Comparison of ENCODE assay signal across 11 cellular contexts in genomic region chr16:56199164-56199563, GRCh38. TPM values are rescaled to one million over a fixed set of nuclear protein-coding genes. Genes with fewer than 3 reads are reported as not detected.
DNase-seq lines count a peak whose midpoint lies in the region; ATAC-seq and TF ChIP-seq lines count a peak whose summit lies in the region.
"Had no signal": no experiment of that assay in that cellular context is flagged by ENCODE, and none has a peak within 500 bp of the region (broad histone marks: within the 10 kb centered on the region; RNA-seq: fewer than 3 reads in every experiment).

No MANE protein-coding gene starts in this region.

- H4K20me1 ChIP-seq in mammary epithelial cell (ENCODE audit: insufficient read depth, low read length) = no peaks in the 10 kb centered on the region
- peaks cover 20% of the 10 kb centered on the region for H4K20me1 ChIP-seq in neural progenitor cell (ENCODE audit: low read depth)

- no peaks in the 10 kb centered on the region for H3K36me3 Mint-ChIP-seq in activated T-helper 2 cell treated with anti-CD3 and anti-CD28 coated beads, Interferon-gamma antibody, Interleukin-2, Interleukin-4, amounts not matched to agents 10 μg/mL and 5 μg/mL and 100 μg/mL, durations not matched to agents 14 hours and 24 hours and 36 hours (ENCODE audit: low read depth)
- no peaks in the 10 kb centered on the region for H3K36me3 Mint-ChIP-seq in Calu3 (ENCODE audit: insufficient read depth, unreplicated experiment)
- H3K36me3 Mint-ChIP-seq in neural progenitor cell = no peaks in the 10 kb centered on the region

- no peak overlapping the region for H3K9ac ChIP-seq in mammary epithelial cell (ENCODE audit: insufficient read depth, low read length)
- no peak overlapping the region for H3K9ac ChIP-seq in neural progenitor cell

- H2AFZ ChIP-seq in mammary epithelial cell (ENCODE audit: low read depth, low read length) = no peak overlapping the region
- H2AFZ ChIP-seq in neural progenitor cell (replicated peaks) = no peak overlapping the region

- peaks cover 35% of the 10 kb centered on the region for H3K27me3 Mint-ChIP-seq in activated T-helper 2 cell treated with anti-CD3 and anti-CD28 coated beads, Interferon-gamma antibody, Interleukin-2, Interleukin-4, amounts not matched to agents 10 μg/mL and 5 μg/mL and 100 μg/mL, durations not matched to agents 14 hours and 24 hours and 36 hours (ENCODE audit: low read depth)
- H3K27me3 Mint-ChIP-seq in Calu3 (ENCODE audit: unreplicated experiment) (peaks cover 36% of the 10 kb centered on the region), neural progenitor cell (ENCODE audit: insufficient read depth, low read depth) (peaks cover 7% of the 10 kb centered on the region)

- ATAC-seq in GM19351 (IDR thresholded peaks at IDR 0.05; ENCODE audit: unreplicated experiment) (peak; percentile 46), HG03354 (IDR thresholded peaks at IDR 0.05; ENCODE audit: poor library complexity, severe bottlenecking, unreplicated experiment) (peak; percentile 37), HG03457 (IDR thresholded peaks at IDR 0.05; ENCODE audit: unreplicated experiment) (no peak)

- WGBS in mammary epithelial cell (ENCODE audit: low coverage, missing lambda C conversion rate) = 50% methylated on average over 1 of the region's 2 CpGs

- H3K9me3 ChIP-seq in mammary epithelial cell (replicated peaks; ENCODE audit: insufficient read depth, low read length) = no peaks in the 10 kb centered on the region
- H3K9me3 ChIP-seq in neural progenitor cell (ENCODE audit: low read depth) = no peaks in the 10 kb centered on the region

- peak overlapping the region; percentile 24 for H3K4me3 Mint-ChIP-seq in activated T-helper 2 cell treated with anti-CD3 and anti-CD28 coated beads, Interferon-gamma antibody, Interleukin-2, Interleukin-4, amounts not matched to agents 10 μg/mL and 5 μg/mL and 100 μg/mL, durations not matched to agents 14 hours and 24 hours and 36 hours (ENCODE audit: low read depth)
- no peak overlapping the region for H3K4me3 Mint-ChIP-seq in Calu3 (ENCODE audit: low read depth, unreplicated experiment)
- no peak overlapping the region for H3K4me3 Mint-ChIP-seq in neural progenitor cell

- TF ChIP-seq CTCF in Calu3 (IDR thresholded peaks at IDR 0.05; ENCODE audit: unreplicated experiment) (no peak), mammary epithelial cell (conservative IDR thresholded peaks at IDR 0.05 in 1 of 2, IDR thresholded peaks at IDR 0.05 in 1 of 2; ENCODE audit: extremely low read depth in 1 of 2, insufficient read depth in 1 of 2, low read depth in 1 of 2, low read length in 2 of 2) (no peak), neural progenitor cell (IDR thresholded peaks at IDR 0.05) (no peak)

- H3K4me3 ChIP-seq in mammary epithelial cell (replicated peaks in 1 of 3; ENCODE audit: insufficient read depth in 1 of 3, low read depth in 2 of 3, low read length in 3 of 3) (no peak overlapping the region), neural progenitor cell (no peak overlapping the region)

- no peaks in the 10 kb centered on the region for H3F3A ChIP-seq in neural progenitor cell (ENCODE audit: low read depth)

- dilution Hi-C loops in mammary epithelial cell (cut with HindIII; ENCODE audit: low sequenced_read_pairs) = no loop called here

- peak overlapping the region; percentile 50 for H3K27ac Mint-ChIP-seq in activated T-helper 2 cell treated with anti-CD3 and anti-CD28 coated beads, Interferon-gamma antibody, Interleukin-2, Interleukin-4, amounts not matched to agents 10 μg/mL and 5 μg/mL and 100 μg/mL, durations not matched to agents 14 hours and 24 hours and 36 hours
- no peak overlapping the region for H3K27ac Mint-ChIP-seq in Calu3 (ENCODE audit: unreplicated experiment)
- no peak overlapping the region for H3K27ac Mint-ChIP-seq in neural progenitor cell

- H3K36me3 ChIP-seq in mammary epithelial cell (ENCODE audit: insufficient read depth, low read length) (no peaks in the 10 kb centered on the region), neural progenitor cell (no peaks in the 10 kb centered on the region)

- intact Hi-C loops in activated T-helper 2 cell treated with anti-CD3 and anti-CD28 coated beads, Interferon-gamma antibody, Interleukin-2, Interleukin-4, amounts not matched to agents 10 μg/mL and 5 μg/mL and 100 μg/mL, durations not matched to agents 14 hours and 24 hours and 36 hours (cut with micrococcal nuclease) = loop anchor here (2.0 to 10.0 kb wide), 2 partner anchors 158 to 724 kb away; partner anchors contain the start of gene MMP2
- intact Hi-C loops in Calu3 (cut with micrococcal nuclease; ENCODE audit: unreplicated experiment) (no loop called here), mammary epithelial cell (cut with micrococcal nuclease) (no loop called here)

- H3K4me2 ChIP-seq in mammary epithelial cell (ENCODE audit: insufficient read depth, low read depth, low read length) = no peak overlapping the region
- no peak overlapping the region for H3K4me2 ChIP-seq in neural progenitor cell

- H3K79me2 ChIP-seq in mammary epithelial cell (ENCODE audit: insufficient read depth, low read length) = no peaks in the 10 kb centered on the region
- peaks cover 4% of the 10 kb centered on the region for H3K79me2 ChIP-seq in neural progenitor cell (ENCODE audit: low read depth)

- DNase-seq in G401 (ENCODE audit: low spot score) (peak; percentile 2), Calu3 (no peak), mammary epithelial cell (no peak), neural progenitor cell (ENCODE audit: low spot score) (no peak)
- DNase-seq in activated T-helper 2 cell treated with anti-CD3 and anti-CD28 coated beads, Interferon-gamma antibody, Interleukin-2, Interleukin-4, amounts not matched to agents 10 μg/mL and 5 μg/mL and 100 μg/mL, durations not matched to agents 14 hours and 24 hours and 36 hours (ENCODE audit: low spot score) = no peak
- DNase-seq: DMS 273 treated with DMSO at 0.1 percent for 48 hours, kidney, NCI-H526 had no signal

- in situ Hi-C loops in G401 (cut with HindIII; ENCODE audit: low sequenced_read_pairs) = no loop called here
- in situ Hi-C loops in mammary epithelial cell (cut with MboI; ENCODE audit: low sequenced_read_pairs in 2 of 2) = no loop called here

- no peaks in the 10 kb centered on the region for H3K9me3 Mint-ChIP-seq in activated T-helper 2 cell treated with anti-CD3 and anti-CD28 coated beads, Interferon-gamma antibody, Interleukin-2, Interleukin-4, amounts not matched to agents 10 μg/mL and 5 μg/mL and 100 μg/mL, durations not matched to agents 14 hours and 24 hours and 36 hours
- H3K9me3 Mint-ChIP-seq in Calu3 (ENCODE audit: low read depth, unreplicated experiment) (no peaks in the 10 kb centered on the region), neural progenitor cell (no peaks in the 10 kb centered on the region)

- H3K27ac ChIP-seq in mammary epithelial cell (ENCODE audit: insufficient read depth, low read depth, low read length) = no peak overlapping the region
- no peak overlapping the region for H3K27ac ChIP-seq in neural progenitor cell

- BruUV-seq in Calu3 (replicated peaks; lab: Mats Ljungman, UMichigan) = no TSS peak
- no TSS peak for BruUV-seq in mammary epithelial cell (replicated peaks; lab: Mats Ljungman, UMichigan)

- H3K27me3 ChIP-seq in mammary epithelial cell (ENCODE audit: insufficient read depth, low read length) (peaks cover 7% of the 10 kb centered on the region), neural progenitor cell (peaks cover under 1% of the 10 kb centered on the region)

- H3K4me1 ChIP-seq in mammary epithelial cell (ENCODE audit: insufficient read depth, low read length) (no peaks in the 10 kb centered on the region), neural progenitor cell (peaks cover 11% of the 10 kb centered on the region)

- CTCF ChIA-PET in Calu3 (lab: Charles Lee) = no interaction called here
- CTCF ChIA-PET in mammary epithelial cell (lab: Charles Lee; ENCODE audit: low non-redundant PET) = no interaction called here

- peaks cover 26% of the 10 kb centered on the region for H3K4me1 Mint-ChIP-seq in activated T-helper 2 cell treated with anti-CD3 and anti-CD28 coated beads, Interferon-gamma antibody, Interleukin-2, Interleukin-4, amounts not matched to agents 10 μg/mL and 5 μg/mL and 100 μg/mL, durations not matched to agents 14 hours and 24 hours and 36 hours (ENCODE audit: low read depth)
- H3K4me1 Mint-ChIP-seq in Calu3 (ENCODE audit: low read depth, unreplicated experiment) = no peaks in the 10 kb centered on the region
- peaks cover 9% of the 10 kb centered on the region for H3K4me1 Mint-ChIP-seq in neural progenitor cell

RNA-seq across cellular contexts. Expression of gene GNAO1, which starts 7.9 kb away (rescaled TPM):
- not detected in 2 replicates for total RNA-seq in G401 (2014; rRNA removed; shearing (Covaris generic))
- 0.57 and 0.83 TPM in 2 replicates for total RNA-seq in activated T-helper 2 cell treated with anti-CD3 and anti-CD28 coated beads, Interferon-gamma antibody, Interleukin-2, Interleukin-4, amounts not matched to agents 10 μg/mL and 5 μg/mL and 100 μg/mL, durations not matched to agents 14 hours and 24 hours and 36 hours
- total RNA-seq in Calu3 (2022) = 0.17 TPM in 1 of 2 replicates, not detected in the other
- total RNA-seq in mammary epithelial cell = under 1 TPM in 1 of 2 donors, not detected in 1; 0.38 TPM
- 0.19 TPM for polyA plus RNA-seq in mammary epithelial cell
- 19.9 TPM for polyA minus RNA-seq in mammary epithelial cell
- total RNA-seq in neural progenitor cell (ENCODE audit: low replicate concordance) = 1.9 and 3.2 TPM in 2 replicates
